In the genomic region with DNA sequence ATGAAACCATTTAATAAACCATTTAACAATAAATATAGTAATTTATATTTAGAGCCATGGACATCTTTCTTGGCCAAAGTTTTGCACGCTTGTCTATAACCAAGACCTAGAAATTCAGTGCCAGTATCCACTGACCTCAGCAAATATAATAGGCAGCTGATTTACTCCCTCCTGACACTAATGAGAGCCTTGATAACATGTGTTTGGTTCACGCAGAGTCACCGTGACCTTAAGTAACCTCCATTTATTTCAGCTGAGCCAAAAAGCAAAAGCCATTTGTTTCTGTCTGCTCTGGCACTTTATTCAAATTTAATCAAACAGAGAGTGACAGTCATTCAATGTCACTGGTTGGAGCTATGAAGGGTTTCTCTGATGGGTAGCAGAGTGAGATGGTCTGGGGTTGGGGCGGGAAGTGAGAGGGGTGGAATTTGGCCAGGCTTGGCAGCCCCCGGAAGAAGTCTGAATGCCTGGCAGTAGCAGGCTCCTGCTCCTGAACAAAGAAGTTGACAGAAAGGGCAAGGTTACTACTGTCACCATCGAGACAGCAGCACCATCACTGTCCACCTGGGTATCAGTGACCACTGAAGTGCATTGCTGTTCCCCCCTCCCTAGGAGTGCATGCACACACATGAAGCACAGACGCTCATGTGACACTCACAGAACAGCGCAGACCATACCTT, we compare ENCODE assay signal across 1 cellular context.
TF ChIP-seq lines count a peak whose summit lies in the region.

No MANE protein-coding gene starts in this region.

TF ChIP-seq in GM12878, 131 proteins besides CTCF, POLR2A, EP300 and RAD21:
- no peak for TF ChIP-seq SMAD5 (IDR thresholded peaks at IDR 0.05; ENCODE audit: low read depth)
- TF ChIP-seq, protein P1, sequence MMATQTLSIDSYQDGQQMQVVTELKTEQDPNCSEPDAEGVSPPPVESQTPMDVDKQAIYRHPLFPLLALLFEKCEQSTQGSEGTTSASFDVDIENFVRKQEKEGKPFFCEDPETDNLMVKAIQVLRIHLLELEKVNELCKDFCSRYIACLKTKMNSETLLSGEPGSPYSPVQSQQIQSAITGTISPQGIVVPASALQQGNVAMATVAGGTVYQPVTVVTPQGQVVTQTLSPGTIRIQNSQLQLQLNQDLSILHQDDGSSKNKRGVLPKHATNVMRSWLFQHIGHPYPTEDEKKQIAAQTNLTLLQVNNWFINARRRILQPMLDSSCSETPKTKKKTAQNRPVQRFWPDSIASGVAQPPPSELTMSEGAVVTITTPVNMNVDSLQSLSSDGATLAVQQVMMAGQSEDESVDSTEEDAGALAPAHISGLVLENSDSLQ (IDR thresholded peaks at IDR 0.05): 0 out of 2 replicates have a peak, but pooled peaks have one; percentile 11
